In genomic region chr17:29611351-29612093, GRCh38 we compare ENCODE assay signal across 26 cellular contexts. TPM values are rescaled to one million over a fixed set of nuclear protein-coding genes. Genes with fewer than 3 reads are reported as not detected.
"Had no signal": no experiment of that assay in that cellular context is flagged by ENCODE, and none has a peak within 500 bp of the region (broad histone marks: within the 10 kb centered on the region; RNA-seq: fewer than 3 reads in every experiment).

No MANE protein-coding gene starts in this region.

- H3K4me3 ChIP-seq: colonic mucosa, lung, ovary, smooth muscle cell, suprapubic skin, thyroid gland, uterus had no signal

- H3K4me1 ChIP-seq: foreskin keratinocyte had no signal

- H3K9me3 Mint-ChIP-seq: naive B cell; nephron; stimulated activated effector memory CD8-positive, alpha-beta T cell treated with anti-CD3 and anti-CD28 coated beads, Interleukin-12 subunit alpha, Interleukin-12 subunit beta, amount 100 ng/mL, for 72 hours; type B pancreatic cell had no signal

- H3K9me3 ChIP-seq: colonic mucosa, neutrophil, ovary, suprapubic skin, thyroid gland, uterus had no signal

- H3K4me3 Mint-ChIP-seq: endodermal cell; nephron; stimulated activated effector memory CD8-positive, alpha-beta T cell treated with anti-CD3 and anti-CD28 coated beads, Interleukin-12 subunit alpha, Interleukin-12 subunit beta, amount 100 ng/mL, for 72 hours; type B pancreatic cell had no signal

- H3K36me3 Mint-ChIP-seq: naive B cell had no signal

- H3K36me3 ChIP-seq: colonic mucosa, neutrophil, ovary, suprapubic skin, thyroid gland, uterus had no signal

- ATAC-seq: foreskin keratinocyte; left cardiac atrium; left ventricle myocardium superior; right cardiac atrium; stimulated activated effector memory CD8-positive, alpha-beta T cell treated with anti-CD3 and anti-CD28 coated beads, Interleukin-12 subunit alpha, Interleukin-12 subunit beta, amount 100 ng/mL, for 72 hours; stimulated activated naive CD8-positive, alpha-beta T cell treated with anti-CD3 and anti-CD28 coated beads, Interleukin-15, Interleukin-2, amounts not matched to agents 100 U/mL and 50 U/mL, for 24 hours had no signal

- DNase-seq: colonic mucosa; dermis blood vessel endothelial cell; endodermal cell; erythroblast; foreskin keratinocyte; kidney; left cardiac atrium; mesenchymal stem cell; midbrain; naive B cell; stimulated activated CD4-positive, alpha-beta T cell treated with anti-CD3 and anti-CD28 coated beads, Interleukin-4, amount 100 ng/mL, for 1 hour; stimulated activated CD8-positive, alpha-beta memory T cell treated with anti-CD3 and anti-CD28 coated beads, Interleukin-4, amount 100 ng/mL, for 48 hours; stimulated activated naive CD8-positive, alpha-beta T cell treated with anti-CD3 and anti-CD28 coated beads, Interleukin-15, Interleukin-2, amounts not matched to agents 100 U/mL and 50 U/mL, for 24 hours; thyroid gland; uterus had no signal

- H3K27ac ChIP-seq: colonic mucosa, foreskin keratinocyte, neutrophil, ovary, suprapubic skin, thyroid gland, uterus had no signal

- H3K4me2 ChIP-seq: smooth muscle cell had no signal

- H3K27ac Mint-ChIP-seq: endodermal cell; naive B cell; nephron; progenitor cell of endocrine pancreas; stimulated activated effector memory CD8-positive, alpha-beta T cell treated with anti-CD3 and anti-CD28 coated beads, Interleukin-12 subunit alpha, Interleukin-12 subunit beta, amount 100 ng/mL, for 72 hours; type B pancreatic cell had no signal

- H3K27me3 ChIP-seq: foreskin keratinocyte, ovary, thyroid gland, uterus had no signal

RNA-seq across cellular contexts. Expression of gene CORO6, which starts 11.2 kb away (rescaled TPM):
- total RNA-seq: progenitor cell of endocrine pancreas had no signal
